Comparison of ENCODE assay signal across 28 cellular contexts in genomic region chr6:155262655-155263054, GRCh38. TPM values are rescaled to one million over a fixed set of nuclear protein-coding genes. Genes with fewer than 3 reads are reported as not detected.
DNase-seq lines count a peak whose midpoint lies in the region; ATAC-seq and TF ChIP-seq lines count a peak whose summit lies in the region.
"Had no signal": no experiment of that assay in that cellular context is flagged by ENCODE, and none has a peak within 500 bp of the region (broad histone marks: within the 10 kb centered on the region; RNA-seq: fewer than 3 reads in every experiment).

No MANE protein-coding gene starts in this region.

- CTCF ChIA-PET in CD8-positive, alpha-beta T cell (lab: Charles Lee), result interaction anchor here (1.1 kb wide), 1 partner anchor 15 kb away, joined by 4 read pairs; no protein-coding TSS in a partner anchor

- no peaks in the 10 kb centered on the region for H3K4me1 Mint-ChIP-seq in CD8-positive, alpha-beta T cell (ENCODE audit: low read depth)
- peaks cover 16% of the 10 kb centered on the region for H3K4me1 Mint-ChIP-seq in activated T-helper 17 cell treated with anti-CD3 and anti-CD28 coated beads, Interleukin-2, amount 50 U/mL, for 72 hours
- peaks cover 10% of the 10 kb centered on the region for H3K4me1 Mint-ChIP-seq in memory B cell
- H3K4me1 Mint-ChIP-seq: nephron had no signal

- peak overlapping the region; percentile 77 for H3K27ac Mint-ChIP-seq in CD8-positive, alpha-beta T cell
- H3K27ac Mint-ChIP-seq in activated T-helper 17 cell treated with anti-CD3 and anti-CD28 coated beads, Interleukin-2, amount 50 U/mL, for 72 hours, result peak overlapping the region; percentile 28
- peak overlapping the region; percentile 37 for H3K27ac Mint-ChIP-seq in memory B cell

- H3K4me2 ChIP-seq in BLaER1, result peak overlapping the region; percentile 45

- H4K20me1 ChIP-seq in BLaER1, result 0 out of 2 replicates have a peak, but pooled peaks cover 6% of the 10 kb centered on the region

- H3K36me3 ChIP-seq in BLaER1, result peaks cover 54% of the 10 kb centered on the region
- H3K36me3 ChIP-seq in CD8-positive, alpha-beta T cell (ENCODE audit: insufficient read depth, low read length), result peaks cover 24% of the 10 kb centered on the region
- H3K36me3 ChIP-seq: breast epithelium had no signal

- no peak for ATAC-seq in CD8-positive, alpha-beta T cell
- no peak for ATAC-seq in activated T-helper 17 cell treated with anti-CD3 and anti-CD28 coated beads, Interleukin-2, amount 50 U/mL, for 72 hours (replicated peaks)
- ATAC-seq in memory B cell (ENCODE audit: low read depth) (no peak), GM21528 (IDR thresholded peaks at IDR 0.05; ENCODE audit: low FRiP score, unreplicated experiment) (no peak)
- ATAC-seq: lower lobe of right lung, mucosa of descending colon had no signal

- POLR2A ChIA-PET in CD8-positive, alpha-beta T cell (lab: Charles Lee), result no interaction called here

- TF ChIP-seq CTCF in CD8-positive, alpha-beta T cell (IDR thresholded peaks at IDR 0.05), result no peak

- no peak overlapping the region for H3K9ac ChIP-seq in BLaER1

- no peaks in the 10 kb centered on the region for H3K27me3 ChIP-seq in BLaER1
- no peaks in the 10 kb centered on the region for H3K27me3 ChIP-seq in CD8-positive, alpha-beta T cell (ENCODE audit: insufficient read depth, low read length)
- H3K27me3 ChIP-seq: breast epithelium, upper lobe of left lung had no signal

- H3K36me3 Mint-ChIP-seq in CD8-positive, alpha-beta T cell, result peaks cover 83% of the 10 kb centered on the region
- peaks cover 83% of the 10 kb centered on the region for H3K36me3 Mint-ChIP-seq in activated T-helper 17 cell treated with anti-CD3 and anti-CD28 coated beads, Interleukin-2, amount 50 U/mL, for 72 hours (ENCODE audit: low read depth)
- peaks cover 17% of the 10 kb centered on the region for H3K36me3 Mint-ChIP-seq in memory B cell

- H3K4me1 ChIP-seq in BLaER1, result peaks cover 24% of the 10 kb centered on the region
- no peaks in the 10 kb centered on the region for H3K4me1 ChIP-seq in CD8-positive, alpha-beta T cell (ENCODE audit: insufficient read depth, low read length)
- H3K4me1 ChIP-seq: breast epithelium, lower lobe of right lung, upper lobe of left lung had no signal

- intact Hi-C loops in CD8-positive, alpha-beta T cell (cut with DNase I, micrococcal nuclease), result loop anchor here in 1 of 2 experiments (10.0 kb wide), 1 partner anchor 88 kb away; no protein-coding TSS in a partner anchor

- 0 out of 2 replicates have a peak overlapping the region, but pooled peaks have one; percentile 11 for H3K27ac ChIP-seq in BLaER1
- no peak overlapping the region for H3K27ac ChIP-seq in CD8-positive, alpha-beta T cell (ENCODE audit: low read depth, low read length)
- H3K27ac ChIP-seq: breast epithelium, C4-2B, lower lobe of right lung, RWPE1, skin epidermis, upper lobe of left lung had no signal

- no peak for DNase-seq in CD8-positive, alpha-beta T cell
- no peak for DNase-seq in memory B cell (ENCODE audit: low spot score in 2 of 2)
- no peak for DNase-seq in NOMO-1 treated with DMSO at 0.1 percent for 48 hours (lab: John Stamatoyannopoulos, UW; ENCODE audit: unreplicated experiment)
- DNase-seq in stimulated activated CD4-positive, alpha-beta T cell treated with anti-CD3 and anti-CD28 coated beads, Interleukin-1b, Interleukin-23, amount 100 ng/mL, for 48 hours, result no peak
- DNase-seq: activated CD4-positive, alpha-beta T cell treated with anti-CD3 and anti-CD28 coated beads for 1 hour; activated CD8-positive, alpha-beta memory T cell treated with anti-CD3 and anti-CD28 coated beads for 24 hours; effector CD4-positive, alpha-beta T cell; KG1; lower lobe of right lung; mucosa of descending colon; NCI-H146; NCI-H446 treated with DMSO at 0.1 percent for 48 hours; stimulated activated CD8-positive, alpha-beta memory T cell treated with anti-CD3 and anti-CD28 coated beads, Interleukin-4, amount 100 ng/mL, for 48 hours; upper lobe of left lung had no signal

- H3K9me3 ChIP-seq in BLaER1, result no peaks in the 10 kb centered on the region
- no peaks in the 10 kb centered on the region for H3K9me3 ChIP-seq in CD8-positive, alpha-beta T cell (ENCODE audit: low read length)
- H3K9me3 ChIP-seq: breast epithelium, lower lobe of right lung, mucosa of descending colon, upper lobe of left lung had no signal

- H3K9me3 Mint-ChIP-seq in CD8-positive, alpha-beta T cell, result no peaks in the 10 kb centered on the region
- H3K9me3 Mint-ChIP-seq in activated T-helper 17 cell treated with anti-CD3 and anti-CD28 coated beads, Interleukin-2, amount 50 U/mL, for 72 hours, result no peaks in the 10 kb centered on the region
- no peaks in the 10 kb centered on the region for H3K9me3 Mint-ChIP-seq in memory B cell
- H3K9me3 Mint-ChIP-seq: nephron; T-helper 1 cell treated with Interleukin-12 subunit alpha and Interleukin-12 subunit beta and Interleukin-4 antibody, amounts not matched to agents 30 μg/mL and 1 μg/mL, for 36 hours had no signal

- H3K4me3 Mint-ChIP-seq in CD8-positive, alpha-beta T cell, result no peak overlapping the region
- H3K4me3 Mint-ChIP-seq in activated T-helper 17 cell treated with anti-CD3 and anti-CD28 coated beads, Interleukin-2, amount 50 U/mL, for 72 hours, result no peak overlapping the region
- H3K4me3 Mint-ChIP-seq in memory B cell, result no peak overlapping the region
- H3K4me3 Mint-ChIP-seq: nephron; T-helper 1 cell treated with Interleukin-12 subunit alpha and Interleukin-12 subunit beta and Interleukin-4 antibody, amounts not matched to agents 30 μg/mL and 1 μg/mL, for 36 hours had no signal

- no peaks in the 10 kb centered on the region for H3K27me3 Mint-ChIP-seq in CD8-positive, alpha-beta T cell (ENCODE audit: low read depth)
- no peaks in the 10 kb centered on the region for H3K27me3 Mint-ChIP-seq in activated T-helper 17 cell treated with anti-CD3 and anti-CD28 coated beads, Interleukin-2, amount 50 U/mL, for 72 hours
- no peaks in the 10 kb centered on the region for H3K27me3 Mint-ChIP-seq in memory B cell

- H3K4me3 ChIP-seq in BLaER1, result no peak overlapping the region
- H3K4me3 ChIP-seq in CD8-positive, alpha-beta T cell (ENCODE audit: low read depth, low read length), result no peak overlapping the region
- H3K4me3 ChIP-seq: breast epithelium, lower lobe of right lung, mucosa of descending colon, skin epidermis, upper lobe of left lung had no signal

RNA-seq across cellular contexts. Expression of gene CLDN20, which starts 1.2 kb away (rescaled TPM):
- total RNA-seq in CD8-positive, alpha-beta T cell, result not detected
- not detected for total RNA-seq in activated T-helper 17 cell treated with anti-CD3 and anti-CD28 coated beads, Interleukin-2, amount 50 U/mL, for 72 hours
- total RNA-seq: breast epithelium, H4, HT1080, kidney epithelial cell, lower lobe of right lung, mucosa of descending colon, osteocyte, SK-MEL-5, upper lobe of left lung had no signal

RNA-seq across cellular contexts. Expression of gene TFB1M, which starts 51.6 kb away (rescaled TPM):
- 1 to 10 TPM; 6.3 to 7.9 TPM for total RNA-seq in CD8-positive, alpha-beta T cell
- total RNA-seq in activated T-helper 17 cell treated with anti-CD3 and anti-CD28 coated beads, Interleukin-2, amount 50 U/mL, for 72 hours, result 10 to 100 TPM; 38.6 to 48.9 TPM

Comparison
In these comparisons a context has a peak if more than half of its experiments do, and no peak if none do; other contexts are left out.
1. RNA of gene TFB1M, which starts 51.6 kb away (total RNA-seq): 38.6 to 48.9 TPM in activated T-helper 17 cell treated with anti-CD3 and anti-CD28 coated beads, Interleukin-2, amount 50 U/mL, for 72 hours; 6.3 to 7.9 TPM in CD8-positive, alpha-beta T cell; every median in the first group is over 4 times any median in the second.
2. Peak in every context shown above with its lines, with median percentiles within 50 percentile points of each other: H3K27ac Mint-ChIP-seq.